ENCODE assay signal across 8 cellular contexts in the genomic region with DNA sequence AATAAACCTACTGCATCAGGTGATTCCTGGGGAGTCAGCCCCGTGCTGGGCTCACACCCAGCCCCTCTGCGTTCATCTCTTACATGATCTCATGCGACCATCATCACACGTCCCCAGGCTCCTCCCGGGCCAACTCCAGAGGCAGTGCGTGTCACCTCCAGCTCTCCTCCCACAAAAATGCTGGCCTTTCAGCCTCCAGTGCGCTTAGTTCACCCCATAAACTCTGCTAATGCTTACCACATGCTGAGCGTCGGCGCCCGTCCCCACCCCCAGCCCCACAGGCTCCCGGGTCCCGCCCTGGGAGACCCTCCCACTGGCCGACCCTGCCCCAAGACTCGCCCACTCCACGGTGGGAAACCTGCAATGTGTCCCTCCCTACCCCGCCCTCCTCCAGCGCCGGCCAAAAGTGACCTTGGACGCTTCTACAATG. TPM values are rescaled to one million over a fixed set of nuclear protein-coding genes. Genes with fewer than 3 reads are reported as not detected.
DNase-seq lines count a peak whose midpoint lies in the region; ATAC-seq and FAIRE-seq lines count a peak whose summit lies in the region.

No MANE protein-coding gene starts in this region.

- H3K9ac ChIP-seq in mucosa of stomach (ENCODE audit: low read length) = no peak overlapping the region

- no peak overlapping the region for H3K27ac Mint-ChIP-seq in central memory CD8-positive, alpha-beta T cell (ENCODE audit: low read depth)

- DNase-seq in HTR-8/SVneo (ENCODE audit: insufficient read length, low spot score) (peak; percentile 46), ureter (ENCODE audit: low spot score) (no peak), OCI-M1 (lab: John Stamatoyannopoulos, UW) (no peak), SIG-M5 treated with dmso at 0.1 percent for 504 hours (lab: John Stamatoyannopoulos, UW; ENCODE audit: unreplicated experiment) (no peak)
- no peak for DNase-seq in central memory CD8-positive, alpha-beta T cell (ENCODE audit: low spot score in 2 of 2)

- H3K27me3 Mint-ChIP-seq in central memory CD8-positive, alpha-beta T cell = peaks cover 79% of the 10 kb centered on the region

- peaks cover 14% of the 10 kb centered on the region for H3K4me1 Mint-ChIP-seq in central memory CD8-positive, alpha-beta T cell

- no peaks in the 10 kb centered on the region for H3K9me3 Mint-ChIP-seq in central memory CD8-positive, alpha-beta T cell

- H3K36me3 ChIP-seq in ACC112 (ENCODE audit: insufficient read depth, low read length) (no peaks in the 10 kb centered on the region), mucosa of stomach (ENCODE audit: control insufficient read depth, insufficient read depth, low read length) (no peaks in the 10 kb centered on the region)

- no peaks in the 10 kb centered on the region for H3K4me1 ChIP-seq in ACC112 (ENCODE audit: control insufficient read depth, insufficient read depth, low read length, unreplicated experiment)
- peaks cover 6% of the 10 kb centered on the region for H3K4me1 ChIP-seq in mucosa of stomach (ENCODE audit: control insufficient read depth, insufficient read depth, low read length)

- no peak overlapping the region for H3K27ac ChIP-seq in ACC112 (ENCODE audit: low read depth, low read length)

- no peaks in the 10 kb centered on the region for H3K9me3 ChIP-seq in mucosa of stomach (ENCODE audit: control insufficient read depth, low read length)

- H3K4me3 ChIP-seq in ACC112 (ENCODE audit: low read depth, low read length) = peak overlapping the region; percentile 77
- peak overlapping the region; percentile 46 for H3K4me3 ChIP-seq in mucosa of stomach (ENCODE audit: low read length)

- H3K27me3 ChIP-seq in ACC112 (ENCODE audit: insufficient read depth, low read length) (peaks cover 23% of the 10 kb centered on the region), mucosa of stomach (ENCODE audit: control insufficient read depth, insufficient read depth, low read length) (peaks cover 15% of the 10 kb centered on the region)

- no peak for ATAC-seq in central memory CD8-positive, alpha-beta T cell (replicated peaks; ENCODE audit: extremely low read depth, poor library complexity, severe bottlenecking)
- no peak for ATAC-seq in GM21619 (IDR thresholded peaks at IDR 0.05; ENCODE audit: unreplicated experiment)

- no peaks in the 10 kb centered on the region for H3K79me2 ChIP-seq in ACC112 (ENCODE audit: control insufficient read depth, insufficient read depth, low read length, unreplicated experiment)

- H3K4me3 Mint-ChIP-seq in central memory CD8-positive, alpha-beta T cell = peak overlapping the region; percentile 13

- peak; percentile 38 for FAIRE-seq in HTR-8/SVneo (lab: Jason Lieb, UNC)

- H3K36me3 Mint-ChIP-seq in central memory CD8-positive, alpha-beta T cell (ENCODE audit: insufficient read depth) = peaks cover 6% of the 10 kb centered on the region

- no peak overlapping the region for H2AFZ ChIP-seq in ACC112 (ENCODE audit: low read length, unreplicated experiment)

RNA-seq across cellular contexts. Expression of gene SDK1, which starts 0.8 kb away (rescaled TPM):
- 27.3 TPM for total RNA-seq in ureter
